In the genomic region with DNA sequence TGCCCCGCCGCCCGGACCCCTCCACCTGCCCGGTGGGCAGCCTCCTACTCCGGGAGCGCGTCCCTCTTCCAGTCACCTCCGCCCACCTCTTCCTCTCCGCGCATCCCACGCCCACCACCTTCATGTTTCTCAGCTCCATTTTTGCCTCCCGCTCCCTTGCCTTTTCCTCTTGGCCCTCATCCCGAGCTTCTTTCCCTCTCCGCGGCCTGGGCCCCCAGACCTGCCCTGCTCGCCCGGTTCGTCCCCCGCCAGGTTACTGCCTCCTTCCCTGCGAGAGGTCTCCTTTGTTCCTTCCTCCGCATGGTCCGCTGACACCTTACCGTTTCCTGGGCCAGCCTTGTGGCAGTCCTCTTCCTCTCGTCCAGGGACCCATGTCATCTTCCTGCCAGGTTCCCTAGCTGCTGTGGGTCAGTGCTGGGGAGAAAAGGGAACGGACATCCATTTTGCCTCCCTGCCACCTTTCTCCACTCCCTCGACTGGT, we compare ENCODE assay signal across 8 cellular contexts. TPM values are rescaled to one million over a fixed set of nuclear protein-coding genes. Genes with fewer than 3 reads are reported as not detected.
DNase-seq lines count a peak whose midpoint lies in the region; ATAC-seq and TF ChIP-seq lines count a peak whose summit lies in the region.

No MANE protein-coding gene starts in this region.

- H3K4me1 ChIP-seq in DOHH2 (ENCODE audit: control insufficient read depth, low read length) (peaks cover 26% of the 10 kb centered on the region), neutrophil (ENCODE audit: control insufficient read depth in 1 of 2, insufficient read depth in 1 of 2, low read depth in 1 of 2, low read length in 1 of 2) (peaks cover 76 to 77% of the 10 kb centered on the region in 2 experiments)

- ATAC-seq in activated CD8-positive, alpha-beta T cell treated with anti-CD3 and anti-CD28 coated beads for 36 hours, result peak; percentile 6
- ATAC-seq in HG02981 (IDR thresholded peaks at IDR 0.05; ENCODE audit: unreplicated experiment), result no peak

- H3K9me3 Mint-ChIP-seq in activated CD8-positive, alpha-beta T cell treated with anti-CD3 and anti-CD28 coated beads for 36 hours, result no peaks in the 10 kb centered on the region

- H3K27me3 ChIP-seq in DOHH2 (ENCODE audit: control insufficient read depth, low read length) (no peaks in the 10 kb centered on the region), HL-60 (ENCODE audit: insufficient read depth, poor library complexity, severe bottlenecking) (no peaks in the 10 kb centered on the region), neutrophil (no peaks in the 10 kb centered on the region)

- H4K20me1 ChIP-seq in DOHH2 (ENCODE audit: control insufficient read depth, insufficient read depth, low read depth, low read length), result no peaks in the 10 kb centered on the region

- H3K4me2 ChIP-seq in DOHH2 (ENCODE audit: low read length), result peak overlapping the region; percentile 84

- H3K27ac ChIP-seq in DOHH2 (ENCODE audit: low read depth, low read length) (no peak overlapping the region), HL-60 (replicated peaks) (peak overlapping the region; percentile 94), neutrophil (peak overlapping the region; percentile 94)

- peaks cover 3% of the 10 kb centered on the region for H3K36me3 Mint-ChIP-seq in activated CD8-positive, alpha-beta T cell treated with anti-CD3 and anti-CD28 coated beads for 36 hours (ENCODE audit: low read depth)

- DNase-seq in HL-60 (ENCODE audit: low read depth in 1 of 2, low spot score in 1 of 2) (no peak), fibroblast of the aortic adventitia (ENCODE audit: low read depth) (peak; percentile 15), DMS114 treated with DMSO at 0.1 percent for 48 hours (lab: John Stamatoyannopoulos, UW; ENCODE audit: unreplicated experiment) (no peak), NCI-H226 (no peak)
- peak; percentile 48 for DNase-seq in activated CD8-positive, alpha-beta T cell treated with anti-CD3 and anti-CD28 coated beads for 36 hours

- TF ChIP-seq CTCF in DOHH2 (IDR thresholded peaks at IDR 0.05; ENCODE audit: low read depth, low read length, poor library complexity, severe bottlenecking) (no peak), HL-60 (IDR thresholded peaks at IDR 0.05; ENCODE audit: insufficient read depth, low read length) (no peak), fibroblast of the aortic adventitia (IDR thresholded peaks at IDR 0.05; ENCODE audit: insufficient read depth, low read length) (no peak), neutrophil (IDR thresholded peaks at IDR 0.05) (no peak)
- TF ChIP-seq CTCF in activated CD8-positive, alpha-beta T cell treated with anti-CD3 and anti-CD28 coated beads for 36 hours (IDR thresholded peaks at IDR 0.05), result no peak

- POLR2A ChIA-PET in activated CD8-positive, alpha-beta T cell treated with anti-CD3 and anti-CD28 coated beads for 36 hours (lab: Charles Lee), result interaction anchor here (0.7 to 5.8 kb wide), 7 partner anchors 13 to 340 kb away, joined by 3 to 28 read pairs (median 3); partner anchors contain the start of genes CEP350 and TOR1AIP1

- H3K36me3 ChIP-seq in DOHH2 (ENCODE audit: control insufficient read depth, low read length) (no peaks in the 10 kb centered on the region), neutrophil (no peaks in the 10 kb centered on the region)

- peaks cover 33% of the 10 kb centered on the region for H3K4me1 Mint-ChIP-seq in activated CD8-positive, alpha-beta T cell treated with anti-CD3 and anti-CD28 coated beads for 36 hours (ENCODE audit: low read depth)

- H3K79me2 ChIP-seq in DOHH2 (ENCODE audit: control insufficient read depth, low read length), result peaks cover 23% of the 10 kb centered on the region

- CTCF ChIA-PET in activated CD8-positive, alpha-beta T cell treated with anti-CD3 and anti-CD28 coated beads for 36 hours (lab: Charles Lee), result interaction anchor here (1.6 to 2.2 kb wide), 2 partner anchors 13 to 24 kb away, joined by 6 to 9 read pairs; no protein-coding TSS in a partner anchor

- H3K4me3 Mint-ChIP-seq in activated CD8-positive, alpha-beta T cell treated with anti-CD3 and anti-CD28 coated beads for 36 hours, result peak overlapping the region; percentile 90

- no peaks in the 10 kb centered on the region for H3F3A ChIP-seq in DOHH2 (ENCODE audit: control insufficient read depth, insufficient read depth)

- intact Hi-C loops in activated CD8-positive, alpha-beta T cell treated with anti-CD3 and anti-CD28 coated beads for 36 hours (cut with micrococcal nuclease), result no loop called here

- H3K27ac Mint-ChIP-seq in activated CD8-positive, alpha-beta T cell treated with anti-CD3 and anti-CD28 coated beads for 36 hours, result peak overlapping the region; percentile 85

- peak overlapping the region; percentile 85 for H3K4me3 ChIP-seq in DOHH2 (ENCODE audit: low read length)
- peak overlapping the region; percentile 87 for H3K4me3 ChIP-seq in HL-60 (replicated peaks; ENCODE audit: insufficient read depth, low read length)
- H3K4me3 ChIP-seq in fibroblast of the aortic adventitia (ENCODE audit: low read depth, low read length), result peak overlapping the region; percentile 94
- H3K4me3 ChIP-seq in neutrophil (ENCODE audit: low read depth in 1 of 2, low read length in 1 of 2), result peak overlapping the region; percentile 90 to 93

- H3K9me3 ChIP-seq in DOHH2 (ENCODE audit: control insufficient read depth, insufficient read depth, low read length) (no peaks in the 10 kb centered on the region), neutrophil (no peaks in the 10 kb centered on the region)

- H3K9me2 ChIP-seq in DOHH2 (replicated peaks; ENCODE audit: control insufficient read depth, low read length), result no peaks in the 10 kb centered on the region

- H3K27me3 Mint-ChIP-seq in activated CD8-positive, alpha-beta T cell treated with anti-CD3 and anti-CD28 coated beads for 36 hours, result no peaks in the 10 kb centered on the region

RNA-seq across cellular contexts. Expression of gene QSOX1, which starts 0.6 kb away (rescaled TPM):
- 10 to 100 TPM; 32.2 to 33.9 TPM for total RNA-seq in activated CD8-positive, alpha-beta T cell treated with anti-CD3 and anti-CD28 coated beads for 36 hours
- 261 and 1,037 TPM in 2 replicates for total RNA-seq in fibroblast of the aortic adventitia (ENCODE audit: low replicate concordance)

Comparison
In these comparisons a context has a peak if more than half of its experiments do, and no peak if none do; other contexts are left out.
1. DNase-seq: peak in activated CD8-positive, alpha-beta T cell treated with anti-CD3 and anti-CD28 coated beads for 36 hours (single experiment) and fibroblast of the aortic adventitia (single experiment); none in HL-60 (0 of 2), DMS114 treated with DMSO at 0.1 percent for 48 hours (single experiment) and NCI-H226 (single experiment).
2. Peak in every context shown above with its lines, with median percentiles within 50 percentile points of each other: H3K4me3 ChIP-seq.